Comparison of ENCODE assay signal across 9 cellular contexts in the genomic region with DNA sequence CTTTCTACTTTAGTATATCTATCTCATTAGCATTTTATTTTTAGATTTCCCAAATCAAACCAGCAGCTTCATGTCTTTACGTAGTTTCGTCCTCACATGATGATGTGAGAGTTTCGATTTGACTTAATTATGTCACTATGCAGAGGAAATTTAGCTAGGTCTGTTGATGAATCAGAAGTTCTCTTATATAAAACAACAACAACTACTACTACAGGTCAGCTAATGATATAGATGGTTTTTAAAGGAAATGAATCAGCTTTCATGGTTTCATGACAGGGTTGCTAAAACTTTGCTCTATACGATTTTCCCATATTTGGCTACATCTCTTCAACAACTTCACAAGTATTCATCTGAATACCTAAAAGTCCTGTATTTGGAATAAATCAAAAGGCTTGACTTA. TPM values are rescaled to one million over a fixed set of nuclear protein-coding genes. Genes with fewer than 3 reads are reported as not detected.
DNase-seq lines count a peak whose midpoint lies in the region; ATAC-seq, FAIRE-seq and TF ChIP-seq lines count a peak whose summit lies in the region.
"Had no signal": no experiment of that assay in that cellular context is flagged by ENCODE, and none has a peak within 500 bp of the region (broad histone marks: within the 10 kb centered on the region; RNA-seq: fewer than 3 reads in every experiment).

No MANE protein-coding gene starts in this region.

- peak; percentile 67 to 69 for ATAC-seq in activated T-cell treated with anti-CD3 and anti-CD28 coated beads, Interleukin-2, amount 50 U/mL, for 4 hours
- ATAC-seq in HG03575 (IDR thresholded peaks at IDR 0.05; ENCODE audit: extremely low read depth, insufficient number of reproducible peaks, low FRiP score, unreplicated experiment) (peak; percentile 48), GM12878 (peak; percentile 66), HG03045 (IDR thresholded peaks at IDR 0.05; ENCODE audit: unreplicated experiment) (no peak)
- peak; percentile 56 for ATAC-seq in stimulated activated memory B cell treated with anti-CD40 and anti-IgM and Interleukin-4, amounts not matched to agents 10 μg/mL and 1 μg/mL and 100 μg/mL, for 72 hours
- ATAC-seq: K562 had no signal

- TF ChIP-seq POLR2A in GM12878 (IDR thresholded peaks at IDR 0.05; ENCODE audit: low read depth, low read length): no peak

- no peak overlapping the region for H3K27ac ChIP-seq in GM12878 (ENCODE audit: control insufficient read depth, insufficient read depth)

- peaks cover 71% of the 10 kb centered on the region for H3K4me1 Mint-ChIP-seq in activated T-cell treated with anti-CD3 and anti-CD28 coated beads, Interleukin-2, amount 50 U/mL, for 4 hours (ENCODE audit: low read depth)
- H3K4me1 Mint-ChIP-seq in stimulated activated memory B cell treated with anti-CD40 and anti-IgM and Interleukin-4, amounts not matched to agents 10 μg/mL and 1 μg/mL and 100 μg/mL, for 72 hours: peaks cover 81% of the 10 kb centered on the region
- H3K4me1 Mint-ChIP-seq in type B pancreatic cell (ENCODE audit: unreplicated experiment): peaks cover 13% of the 10 kb centered on the region

- CTCF ChIA-PET in GM12878 (lab: Yijun Ruan, JAX): no interaction called here

- WGBS in GM12878 (ENCODE audit: insufficient coverage, insufficient replicate concordance, low lambda C conversion rate, missing lambda C conversion rate): under 1% methylated on average over 4 of the region's 4 CpGs

- POLR2A ChIA-PET in GM12878 (lab: Charles Lee): no interaction called here

- SMC1A ChIA-PET in GM12878 (lab: Charles Lee; ENCODE audit: uncharacterized antibody, unreplicated experiment): interaction anchor here (0.6 kb wide), 1 partner anchor 454 kb away, joined by 3 read pairs; no protein-coding TSS in a partner anchor

- peak overlapping the region; percentile 82 for H3K27ac Mint-ChIP-seq in stimulated activated memory B cell treated with anti-CD40 and anti-IgM and Interleukin-4, amounts not matched to agents 10 μg/mL and 1 μg/mL and 100 μg/mL, for 72 hours
- no peak overlapping the region for H3K27ac Mint-ChIP-seq in type B pancreatic cell

- H3K4me2 ChIP-seq in GM12878 (ENCODE audit: control insufficient read depth, insufficient read depth): no peak overlapping the region

- TF ChIP-seq RAD21 in GM12878 (IDR thresholded peaks at IDR 0.05; ENCODE audit: insufficient read depth, low read depth, low read length): no peak

- H4K20me1 ChIP-seq in GM12878 (ENCODE audit: control insufficient read depth, insufficient read depth): no peaks in the 10 kb centered on the region

- H3K79me2 ChIP-seq in GM12878 (ENCODE audit: control insufficient read depth, insufficient read depth, low read length): no peaks in the 10 kb centered on the region

- H3K4me1 ChIP-seq in GM12878 (ENCODE audit: control insufficient read depth, insufficient read depth, low read length): peaks cover 30% of the 10 kb centered on the region

- RAD21 ChIA-PET in GM12878 (lab: Charles Lee; ENCODE audit: unreplicated experiment): no interaction called here

- no peak for DNase-seq in activated T-cell treated with anti-CD3 and anti-CD28 coated beads, Interleukin-2, amount 50 U/mL, for 4 hours
- DNase-seq in activated T-cell treated with anti-CD3 and anti-CD28 coated beads for 4 hours (no peak), GM12878 (ENCODE audit: low read depth, low spot score) (peak; percentile 59), type B pancreatic cell (ENCODE audit: extremely low spot score, unreplicated experiment) (no peak), NCI-H146 treated with DMSO at 0.1 percent for 48 hours (lab: John Stamatoyannopoulos, UW; ENCODE audit: unreplicated experiment) (no peak)

- no peaks in the 10 kb centered on the region for H3K9me3 Mint-ChIP-seq in activated T-cell treated with anti-CD3 and anti-CD28 coated beads, Interleukin-2, amount 50 U/mL, for 4 hours
- H3K9me3 Mint-ChIP-seq in stimulated activated memory B cell treated with anti-CD40 and anti-IgM and Interleukin-4, amounts not matched to agents 10 μg/mL and 1 μg/mL and 100 μg/mL, for 72 hours: no peaks in the 10 kb centered on the region
- no peaks in the 10 kb centered on the region for H3K9me3 Mint-ChIP-seq in type B pancreatic cell

- no peaks in the 10 kb centered on the region; the same call in 1 of the 3 replicates for H3K9me3 ChIP-seq in GM12878 (replicated peaks; ENCODE audit: control insufficient read depth, insufficient read depth, low read length)

- BruUV-seq in GM12878 (replicated peaks; lab: Mats Ljungman, UMichigan): no TSS peak

- peak; percentile 94 to 96 for TF ChIP-seq EP300 in GM12878 (IDR thresholded peaks at IDR 0.05; ENCODE audit: borderline replicate concordance in 1 of 2, control insufficient read depth in 1 of 2, low read depth in 2 of 2, low read length in 2 of 2)

- FAIRE-seq in GM12878 (lab: Jason Lieb, UNC): no peak
- FAIRE-seq: K562 had no signal

- intact Hi-C loops in GM12878 (cut with micrococcal nuclease; ENCODE audit: unreplicated experiment): no loop called here

- no peaks in the 10 kb centered on the region; a peak in 1 of 4 replicates for H3K27me3 ChIP-seq in GM12878 (replicated peaks in 1 of 2; ENCODE audit: control insufficient read depth in 2 of 2, insufficient read depth in 2 of 2, low read length in 1 of 2)

- in situ Hi-C loops in GM12878 (cut with MboI): no loop called here

- H3K36me3 ChIP-seq in GM12878 (ENCODE audit: control insufficient read depth in 2 of 2, insufficient read depth in 2 of 2, low read length in 1 of 2): no peaks in the 10 kb centered on the region

- no peak overlapping the region for H2AFZ ChIP-seq in GM12878 (ENCODE audit: control insufficient read depth, low read depth, low read length)

- no peaks in the 10 kb centered on the region for H3K27me3 Mint-ChIP-seq in activated T-cell treated with anti-CD3 and anti-CD28 coated beads, Interleukin-2, amount 50 U/mL, for 4 hours (ENCODE audit: low read depth)
- no peaks in the 10 kb centered on the region for H3K27me3 Mint-ChIP-seq in stimulated activated memory B cell treated with anti-CD40 and anti-IgM and Interleukin-4, amounts not matched to agents 10 μg/mL and 1 μg/mL and 100 μg/mL, for 72 hours
- H3K27me3 Mint-ChIP-seq in type B pancreatic cell: no peaks in the 10 kb centered on the region

- H3K36me3 Mint-ChIP-seq in activated T-cell treated with anti-CD3 and anti-CD28 coated beads, Interleukin-2, amount 50 U/mL, for 4 hours (ENCODE audit: insufficient read depth): peaks cover 17% of the 10 kb centered on the region
- no peaks in the 10 kb centered on the region for H3K36me3 Mint-ChIP-seq in stimulated activated memory B cell treated with anti-CD40 and anti-IgM and Interleukin-4, amounts not matched to agents 10 μg/mL and 1 μg/mL and 100 μg/mL, for 72 hours
- no peaks in the 10 kb centered on the region for H3K36me3 Mint-ChIP-seq in type B pancreatic cell

- H3K9ac ChIP-seq in GM12878 (ENCODE audit: control insufficient read depth, insufficient read depth, low read length): no peak overlapping the region

- H3K4me3 ChIP-seq in GM12878: no peak overlapping the region
- H3K4me3 ChIP-seq: K562 had no signal

- no peak for TF ChIP-seq CTCF in GM12878 (IDR thresholded peaks at IDR 0.05 in 2 of 3, conservative IDR thresholded peaks at IDR 0.05 in 1 of 3; ENCODE audit: control insufficient read depth in 2 of 3, extremely low read depth in 1 of 3, insufficient read depth in 1 of 3, low read depth in 3 of 3, low read length in 3 of 3)
- TF ChIP-seq CTCF in type B pancreatic cell (conservative IDR thresholded peaks at IDR 0.05): no peak

- H3K4me3 Mint-ChIP-seq in activated T-cell treated with anti-CD3 and anti-CD28 coated beads, Interleukin-2, amount 50 U/mL, for 4 hours: peak overlapping the region; percentile 16
- peak overlapping the region; percentile 50 for H3K4me3 Mint-ChIP-seq in stimulated activated memory B cell treated with anti-CD40 and anti-IgM and Interleukin-4, amounts not matched to agents 10 μg/mL and 1 μg/mL and 100 μg/mL, for 72 hours
- no peak overlapping the region for H3K4me3 Mint-ChIP-seq in type B pancreatic cell

TF ChIP-seq in GM12878, 131 proteins besides CTCF, POLR2A, EP300 and RAD21 (continues in another document):
- no peak for TF ChIP-seq RCOR1 (conservative IDR thresholded peaks at IDR 0.05; ENCODE audit: low read depth, low read length)
- no peak for TF ChIP-seq POLR2AphosphoS2 (IDR thresholded peaks at IDR 0.05; ENCODE audit: low read depth, low read length)
- peak in 1 of 2 experiments; percentile 85; a peak in 2 of 4 replicates for TF ChIP-seq SRF (IDR thresholded peaks at IDR 0.05; ENCODE audit: low read depth in 2 of 2, low read length in 2 of 2)
- TF ChIP-seq TBL1XR1 (IDR thresholded peaks at IDR 0.05; ENCODE audit: low read depth, low read length): 0 out of 2 replicates have a peak, but pooled peaks have one; percentile 41

RNA-seq across cellular contexts. Expression of a gene that starts 28.6 kb away (rescaled TPM):
- 10 to 100 TPM; 14.9 to 19.3 (median 19.0) TPM for total RNA-seq in activated T-cell treated with anti-CD3 and anti-CD28 coated beads, Interleukin-2, amount 50 U/mL, for 4 hours
- 0.42 and 0.61 TPM in 2 replicates for total RNA-seq in GM12878 (2013; cell fraction: nucleolus; rRNA removed)
- not detected in 2 replicates for total RNA-seq in GM12878 (2014; rRNA removed)
- total RNA-seq in GM12878 (2014; rRNA removed; fragmentation: Illumina TruSeq; extraction: Trizol): 0.04 and 0.05 TPM in 2 replicates
- 0.24 and 0.82 TPM in 2 replicates for total RNA-seq in GM12878 (2021)
- polyA plus RNA-seq in GM12878 (2011; ENCODE audit: low read depth): not detected
- 0.19 TPM in 2 replicates for polyA plus RNA-seq in GM12878 (2011; rRNA removed)
- polyA plus RNA-seq in GM12878 (2011; cell fraction: cytosol; rRNA removed): 0.07 and 0.10 TPM in 2 replicates
- 0.09 and 0.10 TPM in 2 replicates for polyA plus RNA-seq in GM12878 (2011; cell fraction: nucleus; rRNA removed)
- polyA plus RNA-seq in GM12878 (2012): 0.14 and 0.28 TPM in 2 replicates
- 0.15 and 0.32 TPM in 2 replicates for polyA plus RNA-seq in GM12878 (2014; fragmentation: Illumina TruSeq; extraction: Trizol)
- polyA plus RNA-seq in GM12878 (2014; fragmentation: Nextera tagmentation; extraction: Ambion mirVana): under 1 TPM in 1 of 2 experiments, not detected in 1; 0.04 TPM
- not detected in 2 replicates for polyA plus RNA-seq in GM12878 (2014; rRNA removed)
- under 1 TPM; 0.13 to 0.29 TPM for polyA plus RNA-seq in GM12878 (2016; fragmentation: Nextera tagmentation; extraction: Ambion mirVana)
- 0.05 TPM in 1 of 2 replicates, not detected in the other for polyA minus RNA-seq in GM12878 (2011; rRNA and poly(A)+ RNA removed)
- not detected in 2 replicates for polyA minus RNA-seq in GM12878 (2011; cell fraction: cytosol; rRNA and poly(A)+ RNA removed)
- 0.12 and 0.19 TPM in 2 replicates for polyA minus RNA-seq in GM12878 (2011; cell fraction: nucleus; rRNA and poly(A)+ RNA removed)
- 3.9 and 4.9 TPM in 2 replicates for total RNA-seq in type B pancreatic cell (ENCODE audit: low replicate concordance)
